8 cellular contexts compared by ENCODE assay signal in genomic region chr16:87316923-87317765, GRCh38. TPM values are rescaled to one million over a fixed set of nuclear protein-coding genes. Genes with fewer than 3 reads are reported as not detected.
A peak's percentile ranks its signal among the peaks of the same experiment; 100 is the strongest.
DNase-seq lines count a peak whose midpoint lies in the region; ATAC-seq and TF ChIP-seq lines count a peak whose summit lies in the region.

Gene C16orf95, minus strand, starts transcription at chr16:87317392. Its CDS starts 150 bp downstream, at chr16:87317242.

- peaks cover 7% of the 10 kb centered on the region; the same call in 1 of the 2 replicates for H3K79me2 ChIP-seq in H9 (ENCODE audit: insufficient read depth, low read length)
- H3K79me2 ChIP-seq in Loucy (ENCODE audit: insufficient read depth, low read length), result peaks cover 19% of the 10 kb centered on the region

- no peak within 1 kb of the TSS for H2BK20ac ChIP-seq in H9 (ENCODE audit: low read depth, low read length, poor library complexity, severe bottlenecking)

- H3K9ac ChIP-seq in H9 (ENCODE audit: extremely low read depth, insufficient read length, low read length) (peak within 1 kb of the TSS; percentile 82), Loucy (ENCODE audit: low read depth, low read length, poor library complexity, severe bottlenecking) (peak within 1 kb of the TSS; percentile 99)

- no peak within 1 kb of the TSS for H2AFZ ChIP-seq in H9 (ENCODE audit: low read length)
- H2AFZ ChIP-seq in Loucy (ENCODE audit: low read length), result peak within 1 kb of the TSS; percentile 94

- H3K9me3 ChIP-seq in H9 (ENCODE audit: control insufficient read depth, low read depth, low read length), result no peaks in the 10 kb centered on the region
- H3K9me3 ChIP-seq in Loucy (ENCODE audit: insufficient read depth, low read depth, low read length), result no peaks in the 10 kb centered on the region
- no peaks in the 10 kb centered on the region for H3K9me3 ChIP-seq in RWPE2 (ENCODE audit: severe bottlenecking)

- H3K27ac Mint-ChIP-seq in H9 (peak within 1 kb of the TSS; percentile 93 to 97 (median 95)), nephron (peak within 1 kb of the TSS; percentile 27 to 99 (median 96))

- H3K27me3 ChIP-seq in H9 (ENCODE audit: insufficient read depth, low read length) (no peaks in the 10 kb centered on the region), Loucy (ENCODE audit: insufficient read depth, low read length, poor library complexity, severe bottlenecking) (peaks cover 7% of the 10 kb centered on the region), RWPE2 (ENCODE audit: insufficient read depth, poor library complexity, severe bottlenecking) (no peaks in the 10 kb centered on the region)

- H2BK120ac ChIP-seq in H9 (ENCODE audit: low read depth, low read length, poor library complexity, severe bottlenecking), result peak within 1 kb of the TSS; percentile 3

- H3K4ac ChIP-seq in H9 (ENCODE audit: low read depth, low read length), result no peak within 1 kb of the TSS; the same call in 1 of the 2 replicates

- peak; percentile 94 for ATAC-seq in RWPE2 (ENCODE audit: low read depth)
- ATAC-seq in stimulated activated naive CD8-positive, alpha-beta T cell treated with anti-CD3 and anti-CD28 coated beads, Interleukin-15, Interleukin-2, amounts not matched to agents 100 U/mL and 50 U/mL, for 24 hours, result peak; percentile 96

- H3K4me2 ChIP-seq in H9 (ENCODE audit: insufficient read depth, insufficient read length, low read length) (peak within 1 kb of the TSS; percentile 81), Loucy (ENCODE audit: low read depth, low read length, poor library complexity, severe bottlenecking) (peak within 1 kb of the TSS; percentile 90)

- WGBS in H9 (ENCODE audit: extremely low coverage, insufficient read length, low lambda C conversion rate), result no CpG with 5 or more reads among the region's 65 CpGs

- DNase-seq in GDM1 (lab: John Stamatoyannopoulos, UW) (peak; percentile 75), H9 (peak; percentile 95), RWPE2 (ENCODE audit: low spot score) (peak; percentile 97), fibroblast of the aortic adventitia (ENCODE audit: low read depth) (peak; percentile 96)
- DNase-seq in activated effector memory CD4-positive, alpha-beta T cell treated with Interleukin-2 at 50 U/mL for 16 hours, result peak; percentile 92
- DNase-seq in stimulated activated naive CD8-positive, alpha-beta T cell treated with anti-CD3 and anti-CD28 coated beads, Interleukin-15, Interleukin-2, amounts not matched to agents 100 U/mL and 50 U/mL, for 24 hours, result peak; percentile 96

- H3K27ac ChIP-seq in H9 (ENCODE audit: insufficient read length, low read depth, low read length) (no peak within 1 kb of the TSS), RWPE2 (ENCODE audit: poor library complexity, severe bottlenecking) (peak within 1 kb of the TSS; percentile 68)

- no peak within 1 kb of the TSS for H3K23ac ChIP-seq in H9 (ENCODE audit: insufficient read length, low read depth, low read length)

- no peak within 1 kb of the TSS for H2BK15ac ChIP-seq in H9 (ENCODE audit: low read depth, low read length)

- H3K36me3 ChIP-seq in Loucy (ENCODE audit: insufficient read depth, low read length), result no peaks in the 10 kb centered on the region
- peaks cover 6% of the 10 kb centered on the region for H3K36me3 ChIP-seq in RWPE2 (ENCODE audit: low read depth)

- H3K4me3 Mint-ChIP-seq in H9, result peak within 1 kb of the TSS; percentile 89 to 96
- H3K4me3 Mint-ChIP-seq in nephron, result peak within 1 kb of the TSS; percentile 94 to 97 (median 97)

- H4K91ac ChIP-seq in H9 (ENCODE audit: insufficient read length, low read depth, low read length), result no peak within 1 kb of the TSS

- H3K56ac ChIP-seq in H9 (ENCODE audit: insufficient read length, low read depth, low read length), result no peak within 1 kb of the TSS

- H3T11ph ChIP-seq in H9 (ENCODE audit: low read length), result no peak within 1 kb of the TSS

- H3K4me3 ChIP-seq in Loucy (ENCODE audit: low read length, poor library complexity, severe bottlenecking), result peak within 1 kb of the TSS; percentile 86
- peak within 1 kb of the TSS; percentile 94 for H3K4me3 ChIP-seq in RWPE2 (ENCODE audit: severe bottlenecking)
- peak within 1 kb of the TSS; percentile 90 for H3K4me3 ChIP-seq in fibroblast of the aortic adventitia (ENCODE audit: low read depth, low read length)

- peaks cover 0 to 10% (median 3%) of the 10 kb centered on the region in 3 experiments; a peak in 2 of 7 replicates for H3K36me3 Mint-ChIP-seq in H9 (ENCODE audit: insufficient read depth in 1 of 3, low read depth in 3 of 3)
- H3K36me3 Mint-ChIP-seq in nephron (ENCODE audit: low read depth), result no peaks in the 10 kb centered on the region

- no peaks in the 10 kb centered on the region for H3K9me3 Mint-ChIP-seq in H9
- H3K9me3 Mint-ChIP-seq in nephron, result no peaks in the 10 kb centered on the region

- H3K14ac ChIP-seq in H9 (ENCODE audit: insufficient read depth, low read length), result peak within 1 kb of the TSS; percentile 91

- H3K9me2 ChIP-seq in Loucy (replicated peaks; ENCODE audit: low read depth, low read length), result no peaks in the 10 kb centered on the region

- no peak within 1 kb of the TSS for H2BK12ac ChIP-seq in H9 (ENCODE audit: insufficient read length, low read depth, low read length)

- no peaks in the 10 kb centered on the region for H4K20me1 ChIP-seq in H9 (ENCODE audit: control insufficient read depth, insufficient read depth, insufficient read length)
- no peaks in the 10 kb centered on the region for H4K20me1 ChIP-seq in Loucy (ENCODE audit: insufficient read depth, low read length, poor library complexity, severe bottlenecking)

- peaks cover 11% of the 10 kb centered on the region for H3K23me2 ChIP-seq in H9 (ENCODE audit: insufficient read length, low read depth, low read length, poor library complexity, severe bottlenecking)

- no peak within 1 kb of the TSS for H2AK5ac ChIP-seq in H9 (ENCODE audit: insufficient read length, low read length)

- no peak within 1 kb of the TSS for H4K8ac ChIP-seq in H9 (replicated peaks; ENCODE audit: insufficient read length, low read depth, low read length)

- H3K18ac ChIP-seq in H9 (ENCODE audit: insufficient read length, low read depth, low read length), result peak within 1 kb of the TSS; percentile 83

- no peak within 1 kb of the TSS for H4K5ac ChIP-seq in H9 (ENCODE audit: insufficient read length, low read depth, low read length)

- H3K27me3 Mint-ChIP-seq in H9 (ENCODE audit: low read depth) (no peaks in the 10 kb centered on the region), nephron (ENCODE audit: low read depth) (no peaks in the 10 kb centered on the region)

- no peaks in the 10 kb centered on the region for H3F3A ChIP-seq in Loucy (ENCODE audit: low read depth)

- H3K4me1 ChIP-seq in H9 (ENCODE audit: insufficient read depth, low read length) (no peaks in the 10 kb centered on the region), Loucy (ENCODE audit: insufficient read depth, low read length, poor library complexity, severe bottlenecking) (peaks cover 20% of the 10 kb centered on the region), RWPE2 (ENCODE audit: insufficient read depth, poor library complexity, severe bottlenecking) (peaks cover 9% of the 10 kb centered on the region)

- TF ChIP-seq CTCF in H9 (conservative IDR thresholded peaks at IDR 0.05) (peak; percentile 67), Loucy (conservative IDR thresholded peaks at IDR 0.05; ENCODE audit: low read length) (peak; percentile 69), RWPE2 (IDR thresholded peaks at IDR 0.05; ENCODE audit: poor library complexity, severe bottlenecking) (peak; percentile 77), fibroblast of the aortic adventitia (IDR thresholded peaks at IDR 0.05; ENCODE audit: insufficient read depth, low read length) (peak; percentile 79), nephron (IDR thresholded peaks at IDR 0.05; ENCODE audit: unreplicated experiment in 3 of 3) (peak; percentile 51 to 58 (median 52))

- H2BK5ac ChIP-seq in H9 (ENCODE audit: insufficient read length, low read length), result no peak within 1 kb of the TSS

- H3K4me1 Mint-ChIP-seq in H9 (peaks cover 7% of the 10 kb centered on the region in 2 experiments), nephron (peaks cover 7% of the 10 kb centered on the region)

- H3K79me1 ChIP-seq in H9 (ENCODE audit: insufficient read depth, low read depth, low read length, poor library complexity, severe bottlenecking), result no peaks in the 10 kb centered on the region

RNA-seq across cellular contexts. Expression of gene C16orf95, which starts in this region (rescaled TPM):
- total RNA-seq in H9 (2021) (4.5 and 5.6 TPM in 2 replicates), fibroblast of the aortic adventitia (ENCODE audit: low replicate concordance) (2.0 and 3.4 TPM in 2 replicates)
